ENCODE assay signal across 13 cellular contexts in genomic region chr2:38505779-38506178, GRCh38.
DNase-seq lines count a peak whose midpoint lies in the region; ATAC-seq and TF ChIP-seq lines count a peak whose summit lies in the region.
"Had no signal": no experiment of that assay in that cellular context is flagged by ENCODE, and none has a peak within 500 bp of the region (broad histone marks: within the 10 kb centered on the region; RNA-seq: fewer than 3 reads in every experiment).

No MANE protein-coding gene starts in this region.

- peaks cover 15% of the 10 kb centered on the region for H3K27me3 ChIP-seq in BJ (ENCODE audit: control insufficient read depth, insufficient read depth, low read length)
- H3K27me3 ChIP-seq in psoas muscle (ENCODE audit: insufficient read depth in 3 of 3, low read length in 2 of 3): no peaks in the 10 kb centered on the region

- no peaks in the 10 kb centered on the region for H3K36me3 Mint-ChIP-seq in activated T-helper 17 cell treated with anti-CD3 and anti-CD28 coated beads, Interleukin-2, amount 50 U/mL, for 72 hours (ENCODE audit: low read depth)
- no peaks in the 10 kb centered on the region for H3K36me3 Mint-ChIP-seq in osteocyte (ENCODE audit: unreplicated experiment)
- H3K36me3 Mint-ChIP-seq: CD8-positive, alpha-beta T cell had no signal

- intact Hi-C loops in Right ventricle myocardium inferior (cut with DNase I) (no loop called here), psoas muscle (cut with DNase I) (loop anchor here in 1 of 2 donors (10.0 kb wide), 1 partner anchor 131 kb away; the partner anchor contains the start of gene ATL2)

- peaks cover 19% of the 10 kb centered on the region for H3K27me3 Mint-ChIP-seq in activated T-helper 17 cell treated with anti-CD3 and anti-CD28 coated beads, Interleukin-2, amount 50 U/mL, for 72 hours
- H3K27me3 Mint-ChIP-seq in osteocyte (ENCODE audit: unreplicated experiment): peaks cover 4% of the 10 kb centered on the region

- 22 to 40% (median 27%) methylated on average over 3 of the region's 3 CpGs for WGBS in psoas muscle, 3 donors

- H3K4me1 Mint-ChIP-seq in activated T-helper 17 cell treated with anti-CD3 and anti-CD28 coated beads, Interleukin-2, amount 50 U/mL, for 72 hours: peaks cover 5% of the 10 kb centered on the region
- H3K4me1 Mint-ChIP-seq in osteocyte (ENCODE audit: unreplicated experiment): peaks cover 21% of the 10 kb centered on the region

- POLR2A ChIA-PET in BJ (lab: Charles Lee): no interaction called here

- CTCF ChIA-PET in BJ (lab: Yijun Ruan, JAX): no interaction called here

- H3K36me3 ChIP-seq in BJ (ENCODE audit: control insufficient read depth, insufficient read depth, low read length) (no peaks in the 10 kb centered on the region), psoas muscle (ENCODE audit: insufficient read depth in 1 of 2, low read depth in 1 of 2) (no peaks in the 10 kb centered on the region)
- H3K36me3 ChIP-seq: WERI-Rb-1 had no signal

- DNase-seq in BJ (ENCODE audit: low read depth) (peak; percentile 67), Right ventricle myocardium inferior (ENCODE audit: missing footprints) (no peak), psoas muscle (peak; percentile 85 to 89), DMS53 treated with DMSO at 0.1 percent for 48 hours (lab: John Stamatoyannopoulos, UW; ENCODE audit: unreplicated experiment) (no peak), osteocyte (ENCODE audit: extremely low spot score, unreplicated experiment) (no peak)
- DNase-seq: activated naive CD4-positive, alpha-beta T cell treated with anti-CD3 and anti-CD28 coated beads for 36 hours; CD8-positive, alpha-beta T cell; erythroblast; naive B cell; WERI-Rb-1 had no signal

- TF ChIP-seq CTCF in BJ (IDR thresholded peaks at IDR 0.05; ENCODE audit: insufficient read depth, low read depth, low read length) (no peak), psoas muscle (IDR thresholded peaks at IDR 0.05) (no peak), osteocyte (IDR thresholded peaks at IDR 0.05) (no peak)

- no peak overlapping the region for H3K4me3 ChIP-seq in BJ (ENCODE audit: low read depth, low read length)
- no peak overlapping the region for H3K4me3 ChIP-seq in psoas muscle

- H3K9me3 Mint-ChIP-seq in activated T-helper 17 cell treated with anti-CD3 and anti-CD28 coated beads, Interleukin-2, amount 50 U/mL, for 72 hours: peaks cover 3% of the 10 kb centered on the region
- H3K9me3 Mint-ChIP-seq in osteocyte (ENCODE audit: unreplicated experiment): peaks cover 12% of the 10 kb centered on the region

- H3K27ac ChIP-seq in psoas muscle: peak overlapping the region; percentile 78
- H3K27ac ChIP-seq: WERI-Rb-1 had no signal

- ATAC-seq in activated T-helper 17 cell treated with anti-CD3 and anti-CD28 coated beads, Interleukin-2, amount 50 U/mL, for 72 hours (replicated peaks): peak; percentile 51
- ATAC-seq in Right ventricle myocardium inferior (peak; percentile 80), psoas muscle (peak; percentile 92 to 96 (median 94)), HG03520 (IDR thresholded peaks at IDR 0.05; ENCODE audit: unreplicated experiment) (no peak), GM21576 (IDR thresholded peaks at IDR 0.05; ENCODE audit: unreplicated experiment) (no peak)
- ATAC-seq: CD8-positive, alpha-beta T cell had no signal

- H3K4me1 ChIP-seq in psoas muscle: peaks cover 44% of the 10 kb centered on the region

- no peak overlapping the region for H3K4me3 Mint-ChIP-seq in activated T-helper 17 cell treated with anti-CD3 and anti-CD28 coated beads, Interleukin-2, amount 50 U/mL, for 72 hours
- H3K4me3 Mint-ChIP-seq in osteocyte (ENCODE audit: unreplicated experiment): no peak overlapping the region
- H3K4me3 Mint-ChIP-seq: activated naive CD4-positive, alpha-beta T cell treated with anti-CD3 and anti-CD28 coated beads for 36 hours; CD8-positive, alpha-beta T cell; naive B cell had no signal

- H3K27ac Mint-ChIP-seq in activated T-helper 17 cell treated with anti-CD3 and anti-CD28 coated beads, Interleukin-2, amount 50 U/mL, for 72 hours: no peak overlapping the region
- H3K27ac Mint-ChIP-seq in osteocyte (ENCODE audit: unreplicated experiment): no peak overlapping the region
- H3K27ac Mint-ChIP-seq: activated naive CD4-positive, alpha-beta T cell treated with anti-CD3 and anti-CD28 coated beads for 36 hours; CD8-positive, alpha-beta T cell; naive B cell had no signal

- no peaks in the 10 kb centered on the region for H3K9me3 ChIP-seq in psoas muscle

Comparison
In these comparisons a context has a peak if more than half of its experiments do, and no peak if none do; other contexts are left out.
1. DNase-seq: peak in BJ (single experiment) and psoas muscle (2 of 2); none in Right ventricle myocardium inferior (single experiment), DMS53 treated with DMSO at 0.1 percent for 48 hours (single experiment) and osteocyte (single experiment).
2. ATAC-seq: peak in activated T-helper 17 cell treated with anti-CD3 and anti-CD28 coated beads, Interleukin-2, amount 50 U/mL, for 72 hours (single experiment), Right ventricle myocardium inferior (single experiment) and psoas muscle (4 of 4); none in HG03520 (single experiment) and GM21576 (single experiment).